ENCODE assay signal across 25 cellular contexts in genomic region chr7:149546331-149546730, GRCh38. TPM values are rescaled to one million over a fixed set of nuclear protein-coding genes. Genes with fewer than 3 reads are reported as not detected.
A peak's percentile ranks its signal among the peaks of the same experiment; 100 is the strongest.
DNase-seq lines count a peak whose midpoint lies in the region; ATAC-seq, FAIRE-seq and TF ChIP-seq lines count a peak whose summit lies in the region.
"Had no signal": no experiment of that assay in that cellular context is flagged by ENCODE, and none has a peak within 500 bp of the region (broad histone marks: within the 10 kb centered on the region; RNA-seq: fewer than 3 reads in every experiment).

No MANE protein-coding gene starts in this region.

- H3K27ac ChIP-seq in HepG2 (ENCODE audit: extremely low read length, insufficient read depth, low read length), result no peak overlapping the region
- H3K27ac ChIP-seq in right lobe of liver, result no peak overlapping the region
- no peak overlapping the region for H3K27ac ChIP-seq in prostate gland
- H3K27ac ChIP-seq: A549; BLaER1 treated with 17β-estradiol and CSF1 and Interleukin-3, amounts not matched to agents 10 nM and 100 nM had no signal

- H3K4me3 Mint-ChIP-seq in central memory CD8-positive, alpha-beta T cell, result no peak overlapping the region
- no peak overlapping the region for H3K4me3 Mint-ChIP-seq in stimulated activated effector memory CD8-positive, alpha-beta T cell treated with anti-CD3 and anti-CD28 coated beads, Interleukin-12 subunit alpha, Interleukin-12 subunit beta, amount 100 ng/mL, for 72 hours
- H3K4me3 Mint-ChIP-seq: CD14-positive monocyte; CD4-positive, alpha-beta T cell; CD8-positive, alpha-beta memory T cell; H9 had no signal

- no peak for TF ChIP-seq POLR2A in HepG2 (IDR thresholded peaks at IDR 0.05; ENCODE audit: insufficient read depth in 1 of 2, low read depth in 2 of 2, low read length in 2 of 2)
- TF ChIP-seq POLR2A in right lobe of liver (IDR thresholded peaks at IDR 0.05), result no peak
- TF ChIP-seq POLR2A in prostate gland (IDR thresholded peaks at IDR 0.05), result no peak

- no peaks in the 10 kb centered on the region for H4K20me1 ChIP-seq in HepG2 (ENCODE audit: insufficient read depth, low read length)
- H4K20me1 ChIP-seq: BLaER1 treated with 17β-estradiol and CSF1 and Interleukin-3, amounts not matched to agents 10 nM and 100 nM had no signal

- H3K27me3 Mint-ChIP-seq in central memory CD8-positive, alpha-beta T cell, result no peaks in the 10 kb centered on the region
- H3K27me3 Mint-ChIP-seq: CD4-positive, alpha-beta T cell; CD8-positive, alpha-beta memory T cell had no signal

- BruUV-seq in HepG2 (replicated peaks; lab: Mats Ljungman, UMichigan), result no TSS peak

- POLR2A ChIA-PET in HepG2 (lab: Yijun Ruan, JAX), result no interaction called here

- in situ Hi-C loops in HepG2 (cut with HindIII; ENCODE audit: extremely low pct_ligation_motif_present, low pct_unique_long_range_greater_than_20kb), result no loop called here

- H3K9ac ChIP-seq in HepG2 (ENCODE audit: insufficient read depth, low read depth, low read length), result no peak overlapping the region
- H3K9ac ChIP-seq: BLaER1 treated with 17β-estradiol and CSF1 and Interleukin-3, amounts not matched to agents 10 nM and 100 nM had no signal

- no peak for DNase-seq in HepG2 (ENCODE audit: low spot score)
- no peak for DNase-seq in right lobe of liver
- no peak for DNase-seq in central memory CD8-positive, alpha-beta T cell (ENCODE audit: low spot score in 2 of 2)
- no peak for DNase-seq in stimulated activated effector memory CD8-positive, alpha-beta T cell treated with anti-CD3 and anti-CD28 coated beads, Interleukin-12 subunit alpha, Interleukin-12 subunit beta, amount 100 ng/mL, for 72 hours (ENCODE audit: low spot score in 2 of 2)
- DNase-seq in SHP77 treated with DMSO at 0.1 percent for 48 hours (lab: John Stamatoyannopoulos, UW), result no peak
- DNase-seq in prostate gland (ENCODE audit: low spot score), result no peak
- DNase-seq: 8988T; ACHN; AML-193; CD4-positive, alpha-beta T cell; CD8-positive, alpha-beta memory T cell; DMS 273 treated with DMSO at 0.1 percent for 48 hours; DMS79; EL; GDM1; GOT3; H9 had no signal

- H3K4me1 Mint-ChIP-seq in central memory CD8-positive, alpha-beta T cell, result no peaks in the 10 kb centered on the region
- peaks cover 6% of the 10 kb centered on the region for H3K4me1 Mint-ChIP-seq in stimulated activated effector memory CD8-positive, alpha-beta T cell treated with anti-CD3 and anti-CD28 coated beads, Interleukin-12 subunit alpha, Interleukin-12 subunit beta, amount 100 ng/mL, for 72 hours
- H3K4me1 Mint-ChIP-seq: CD14-positive monocyte; CD8-positive, alpha-beta memory T cell; H9 had no signal

- intact Hi-C loops in HepG2 (cut with micrococcal nuclease; ENCODE audit: unreplicated experiment) (no loop called here), right lobe of liver (cut with DNase I) (no loop called here), prostate gland (cut with DNase I) (no loop called here)

- no peak for TF ChIP-seq RAD21 in HepG2 (CRISPR knock-in tag; IDR thresholded peaks at IDR 0.05)

- no peak overlapping the region for H2AFZ ChIP-seq in HepG2 (ENCODE audit: low read length)

- H3K27ac Mint-ChIP-seq in central memory CD8-positive, alpha-beta T cell (ENCODE audit: low read depth), result peak overlapping the region; percentile 9
- peak overlapping the region; percentile 30 for H3K27ac Mint-ChIP-seq in stimulated activated effector memory CD8-positive, alpha-beta T cell treated with anti-CD3 and anti-CD28 coated beads, Interleukin-12 subunit alpha, Interleukin-12 subunit beta, amount 100 ng/mL, for 72 hours
- H3K27ac Mint-ChIP-seq: CD14-positive monocyte; CD4-positive, alpha-beta T cell; H9 had no signal

- CTCF ChIA-PET in HepG2 (lab: Yijun Ruan, JAX; ENCODE audit: low intra/inter-chr PET ratio, low total read pairs), result no interaction called here

- FAIRE-seq in HepG2 (lab: Jason Lieb, UNC), result no peak
- FAIRE-seq: A549, D721Med, GM12878 had no signal

- H3K4me1 ChIP-seq in HepG2 (ENCODE audit: insufficient read depth, low read length), result no peaks in the 10 kb centered on the region
- H3K4me1 ChIP-seq in right lobe of liver, result no peaks in the 10 kb centered on the region
- H3K4me1 ChIP-seq in prostate gland (replicated peaks), result no peaks in the 10 kb centered on the region
- H3K4me1 ChIP-seq: A549; BE2C; BLaER1 treated with 17β-estradiol and CSF1 and Interleukin-3, amounts not matched to agents 10 nM and 100 nM had no signal

- H3K4me2 ChIP-seq in HepG2 (ENCODE audit: low read depth, low read length), result no peak overlapping the region
- H3K4me2 ChIP-seq: A549; BLaER1 treated with 17β-estradiol and CSF1 and Interleukin-3, amounts not matched to agents 10 nM and 100 nM had no signal

- H3K36me3 ChIP-seq in HepG2 (replicated peaks in 1 of 2; ENCODE audit: control insufficient read depth in 1 of 2, insufficient read depth in 2 of 2, low read length in 2 of 2) (peaks cover 17 to 45% of the 10 kb centered on the region in 2 experiments), right lobe of liver (peaks cover 5 to 26% (median 10%) of the 10 kb centered on the region in 4 donors), prostate gland (peaks cover 3 to 13% of the 10 kb centered on the region in 2 donors)

- no peak overlapping the region for H3K4me3 ChIP-seq in HepG2 (replicated peaks in 1 of 3; ENCODE audit: insufficient read depth in 1 of 3, low read depth in 2 of 3, low read length in 3 of 3)
- H3K4me3 ChIP-seq in right lobe of liver, result no peak overlapping the region
- H3K4me3 ChIP-seq in prostate gland, result no peak overlapping the region
- H3K4me3 ChIP-seq: A549; BLaER1 treated with 17β-estradiol and CSF1 and Interleukin-3, amounts not matched to agents 10 nM and 100 nM; GM12878 had no signal

- peaks cover 28% of the 10 kb centered on the region for H3K36me3 Mint-ChIP-seq in central memory CD8-positive, alpha-beta T cell (ENCODE audit: insufficient read depth)
- H3K36me3 Mint-ChIP-seq in stimulated activated effector memory CD8-positive, alpha-beta T cell treated with anti-CD3 and anti-CD28 coated beads, Interleukin-12 subunit alpha, Interleukin-12 subunit beta, amount 100 ng/mL, for 72 hours, result peaks cover 50% of the 10 kb centered on the region

- H3K27me3 ChIP-seq in HepG2 (ENCODE audit: control insufficient read depth in 1 of 2, insufficient read depth in 2 of 2, low read length in 2 of 2) (no peaks in the 10 kb centered on the region), right lobe of liver (no peaks in the 10 kb centered on the region), prostate gland (replicated peaks; ENCODE audit: insufficient read depth) (no peaks in the 10 kb centered on the region)
- H3K27me3 ChIP-seq: BE2C; BLaER1 treated with 17β-estradiol and CSF1 and Interleukin-3, amounts not matched to agents 10 nM and 100 nM had no signal

- WGBS in HepG2 (ENCODE audit: low lambda C conversion rate), result 97% methylated on average over 2 of the region's 2 CpGs
- WGBS in right lobe of liver (ENCODE audit: insufficient coverage, low coverage, low lambda C conversion rate, missing lambda C conversion rate), result 100% methylated on average over 1 of the region's 2 CpGs
- 93% methylated on average over 2 of the region's 2 CpGs for WGBS in prostate gland

- no peaks in the 10 kb centered on the region for H3K79me2 ChIP-seq in HepG2 (ENCODE audit: insufficient read depth, low read length)

- no peak for ATAC-seq in HepG2
- ATAC-seq in right lobe of liver, result no peak
- ATAC-seq in central memory CD8-positive, alpha-beta T cell (replicated peaks; ENCODE audit: extremely low read depth, poor library complexity, severe bottlenecking), result no peak
- ATAC-seq in stimulated activated effector memory CD8-positive, alpha-beta T cell treated with anti-CD3 and anti-CD28 coated beads, Interleukin-12 subunit alpha, Interleukin-12 subunit beta, amount 100 ng/mL, for 72 hours, result no peak
- no peak for ATAC-seq in HG03159 (IDR thresholded peaks at IDR 0.05; ENCODE audit: unreplicated experiment)
- ATAC-seq: HCT116 had no signal

- TF ChIP-seq EP300 in HepG2 (IDR thresholded peaks at IDR 0.05; ENCODE audit: low read depth in 2 of 2, low read length in 2 of 2) (no peak), HepG2 (CRISPR knock-in tag; IDR thresholded peaks at IDR 0.05; ENCODE audit: borderline replicate concordance) (no peak)

- TF ChIP-seq CTCF in HepG2 (CRISPR knock-in tag; IDR thresholded peaks at IDR 0.05) (no peak), right lobe of liver (IDR thresholded peaks at IDR 0.05) (no peak), prostate gland (IDR thresholded peaks at IDR 0.05) (no peak)

- no peaks in the 10 kb centered on the region for H3K9me3 ChIP-seq in HepG2 (ENCODE audit: low read length)
- H3K9me3 ChIP-seq in right lobe of liver, result peaks cover 0 to 2% (median 0%) of the 10 kb centered on the region in 4 donors
- no peaks in the 10 kb centered on the region for H3K9me3 ChIP-seq in prostate gland
- H3K9me3 ChIP-seq: BE2C had no signal

- H3K9me3 Mint-ChIP-seq in central memory CD8-positive, alpha-beta T cell, result no peaks in the 10 kb centered on the region
- H3K9me3 Mint-ChIP-seq in stimulated activated effector memory CD8-positive, alpha-beta T cell treated with anti-CD3 and anti-CD28 coated beads, Interleukin-12 subunit alpha, Interleukin-12 subunit beta, amount 100 ng/mL, for 72 hours, result no peaks in the 10 kb centered on the region
- H3K9me3 Mint-ChIP-seq: CD4-positive, alpha-beta T cell had no signal

RNA-seq across cellular contexts. Expression of gene ZNF746, which starts 48.7 kb away (rescaled TPM):
- total RNA-seq in HepG2 (2016; rRNA removed; fragmentation: Illumina TruSeq; extraction: Trizol), result 8.0 and 8.1 TPM in 2 replicates
- 1.4 and 1.5 TPM in 2 replicates for total RNA-seq in HepG2 (2016; cell fraction: cytosol; rRNA removed; fragmentation: Illumina TruSeq; extraction: Trizol; ENCODE audit: low read depth)
- total RNA-seq in HepG2 (2016; cell fraction: insoluble cytoplasmic fraction; rRNA removed; fragmentation: Illumina TruSeq; extraction: Trizol), result 6.1 and 8.8 TPM in 2 replicates
- total RNA-seq in HepG2 (2016; cell fraction: membrane; rRNA removed; fragmentation: Illumina TruSeq; extraction: Trizol), result 4.5 and 5.4 TPM in 2 replicates
- 6.8 and 7.9 TPM in 2 replicates for total RNA-seq in HepG2 (2016; cell fraction: nucleus; rRNA removed; fragmentation: Illumina TruSeq; extraction: Trizol)
- polyA plus RNA-seq in HepG2 (2011; rRNA removed), result 3.8 and 4.1 TPM in 2 replicates
- 2.1 and 2.5 TPM in 2 replicates for polyA plus RNA-seq in HepG2 (2011; cell fraction: cytosol; rRNA removed)
- polyA plus RNA-seq in HepG2 (2011; cell fraction: nucleus; rRNA removed), result 12.0 and 13.8 TPM in 2 replicates
- 3.9 and 4.3 TPM in 2 replicates for polyA plus RNA-seq in HepG2 (2012)
- 0.61 and 0.66 TPM in 2 replicates for polyA plus RNA-seq in HepG2 (2016; cell fraction: cytosol; fragmentation: Illumina TruSeq; extraction: Trizol; ENCODE audit: low read depth)
- polyA plus RNA-seq in HepG2 (2016; cell fraction: insoluble cytoplasmic fraction; fragmentation: Illumina TruSeq; extraction: Trizol; ENCODE audit: low read depth), result 4.8 and 8.0 TPM in 2 replicates
- 1.5 and 1.8 TPM in 2 replicates for polyA plus RNA-seq in HepG2 (2016; cell fraction: membrane; fragmentation: Illumina TruSeq; extraction: Trizol; ENCODE audit: low read depth)
- 15.0 and 16.0 TPM in 2 replicates for polyA plus RNA-seq in HepG2 (2016; cell fraction: nucleus; fragmentation: Illumina TruSeq; extraction: Trizol; ENCODE audit: insufficient read depth, low read depth)
- polyA minus RNA-seq in HepG2 (2011; rRNA and poly(A)+ RNA removed; ENCODE audit: low replicate concordance), result 11.2 and 15.4 TPM in 2 replicates
- 4.7 and 5.1 TPM in 2 replicates for polyA minus RNA-seq in HepG2 (2011; cell fraction: cytosol; rRNA and poly(A)+ RNA removed)
- polyA minus RNA-seq in HepG2 (2011; cell fraction: nucleus; rRNA and poly(A)+ RNA removed), result 10.4 and 12.0 TPM in 2 replicates
- total RNA-seq in right lobe of liver, result 10 to 100 TPM in 3 of 6 experiments, 1 to 10 TPM in 3; 7.9 to 15.8 (median 10.4) TPM
- total RNA-seq in prostate gland, result 10 to 100 TPM; 21.0 to 40.0 TPM
